12 cellular contexts compared by ENCODE assay signal in the genomic region with DNA sequence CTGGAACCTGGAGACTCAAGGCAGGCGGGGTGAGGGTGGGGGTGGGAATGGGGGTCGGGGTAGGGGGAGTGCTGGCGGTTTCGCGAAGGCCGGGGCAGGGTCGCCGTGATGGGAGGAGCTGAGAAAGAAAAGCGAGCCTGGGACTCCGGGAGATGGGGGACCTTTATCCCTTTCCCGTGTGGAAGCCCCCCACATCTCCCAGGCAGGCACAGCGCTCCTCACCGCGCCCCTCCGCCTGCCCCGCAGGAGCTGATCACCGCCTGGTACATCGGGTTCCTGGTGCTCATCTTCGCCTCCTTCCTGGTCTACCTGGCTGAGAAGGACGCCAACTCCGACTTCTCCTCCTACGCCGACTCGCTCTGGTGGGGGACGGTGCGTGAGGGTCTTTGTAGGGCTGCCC. TPM values are rescaled to one million over a fixed set of nuclear protein-coding genes. Genes with fewer than 3 reads are reported as not detected.
DNase-seq lines count a peak whose midpoint lies in the region; ATAC-seq, FAIRE-seq and TF ChIP-seq lines count a peak whose summit lies in the region.
"Had no signal": no experiment of that assay in that cellular context is flagged by ENCODE, and none has a peak within 500 bp of the region (broad histone marks: within the 10 kb centered on the region; RNA-seq: fewer than 3 reads in every experiment).

No MANE protein-coding gene starts in this region.

- H3K4me3 ChIP-seq in OCI-LY1 (ENCODE audit: low read depth, low read length, poor library complexity, severe bottlenecking) (no peak overlapping the region), H1 (ENCODE audit: extremely low read depth in 1 of 4, insufficient read depth in 2 of 4, low read depth in 3 of 4, low read length in 4 of 4) (peak overlapping the region; percentile 19 to 76 (median 63); a peak in 6 of 8 replicates), osteoblast (ENCODE audit: insufficient read depth, low read length) (no peak overlapping the region)

- H3K79me2 ChIP-seq in OCI-LY1 (ENCODE audit: insufficient read depth, low read length) = no peaks in the 10 kb centered on the region
- no peaks in the 10 kb centered on the region for H3K79me2 ChIP-seq in H1 (ENCODE audit: control insufficient read depth in 1 of 2, insufficient read depth in 2 of 2, low read length in 2 of 2)
- no peaks in the 10 kb centered on the region for H3K79me2 ChIP-seq in osteoblast (ENCODE audit: insufficient read depth, low read length)

- no peak overlapping the region; the same call in 1 of the 2 replicates for H3K18ac ChIP-seq in H1 (ENCODE audit: extremely low read depth, low read length)

- H2BK20ac ChIP-seq in H1 (ENCODE audit: low read length) = no peak overlapping the region

- POLR2A ChIA-PET in H1 (lab: Charles Lee; ENCODE audit: partially characterized antibody) = interaction anchor here (1.3 kb wide), 2 partner anchors 9 to 43 kb away, joined by 4 to 5 read pairs; a partner anchor contains a TSS

- H3K9me3 ChIP-seq in OCI-LY1 (ENCODE audit: low read length) (no peaks in the 10 kb centered on the region), H1 (ENCODE audit: insufficient read depth in 2 of 2, low read depth in 1 of 2, low read length in 1 of 2) (no peaks in the 10 kb centered on the region), osteoblast (ENCODE audit: low read depth, low read length) (no peaks in the 10 kb centered on the region)
- H3K9me3 ChIP-seq: neutrophil, tibial nerve had no signal

- no peak for ATAC-seq in GM21619 (IDR thresholded peaks at IDR 0.05; ENCODE audit: unreplicated experiment)

- peak overlapping the region; percentile 80; the same call in 1 of the 2 replicates for H2BK12ac ChIP-seq in H1 (ENCODE audit: low read depth, low read length)

- no peak overlapping the region for H2BK120ac ChIP-seq in H1 (replicated peaks; ENCODE audit: low read depth, low read length)

- H3K4me1 ChIP-seq in OCI-LY1 (ENCODE audit: insufficient read depth, low read length, severe bottlenecking) = no peaks in the 10 kb centered on the region
- H3K4me1 ChIP-seq in H1 (replicated peaks in 1 of 4; ENCODE audit: control insufficient read depth in 3 of 4, insufficient read depth in 4 of 4, low read length in 3 of 4) = peaks cover 0 to 8% (median 5%) of the 10 kb centered on the region in 4 experiments; a peak in 5 of 7 replicates
- no peaks in the 10 kb centered on the region for H3K4me1 ChIP-seq in osteoblast (ENCODE audit: insufficient read depth, low read length)

- no peak overlapping the region for H3K9ac ChIP-seq in OCI-LY1 (ENCODE audit: low read length)
- H3K9ac ChIP-seq in H1 (replicated peaks in 1 of 4; ENCODE audit: extremely low read depth in 1 of 4, low read depth in 3 of 4, low read length in 3 of 4) = peak overlapping the region in 1 of 4 experiments; percentile 12; a peak in 1 of 7 replicates

- H3K36me3 Mint-ChIP-seq in T-helper 2 cell treated with Interferon-gamma antibody and Interleukin-4, amounts not matched to agents 5 μg/mL and 100 μg/mL, for 36 hours (ENCODE audit: low read depth) = no peaks in the 10 kb centered on the region
- no peaks in the 10 kb centered on the region for H3K36me3 Mint-ChIP-seq in endothelial cell (ENCODE audit: low read depth, unreplicated experiment)

- no peak overlapping the region; the same call in 1 of the 2 replicates for H4K8ac ChIP-seq in H1 (ENCODE audit: extremely low read depth, insufficient read depth, low read length)

- H3K4me2 ChIP-seq in OCI-LY1 (ENCODE audit: low read length) = peak overlapping the region; percentile 63; the same call in 1 of the 2 replicates
- peak overlapping the region; percentile 80 to 92 for H3K4me2 ChIP-seq in H1 (ENCODE audit: insufficient read depth in 1 of 2, low read depth in 2 of 2, low read length in 2 of 2)
- no peak overlapping the region for H3K4me2 ChIP-seq in osteoblast (ENCODE audit: insufficient read depth, low read length)

- no peak for FAIRE-seq in H1 (lab: Jason Lieb, UNC)

- no peak for TF ChIP-seq POLR2A in H1 (IDR thresholded peaks at IDR 0.05; ENCODE audit: control extremely low read depth in 1 of 2, low read depth in 2 of 2, low read length in 2 of 2)

- H3K27me3 ChIP-seq in OCI-LY1 (ENCODE audit: insufficient read depth, low read length) (0 out of 2 replicates have a peak, but pooled peaks cover 4% of the 10 kb centered on the region), H1 (replicated peaks in 1 of 4; ENCODE audit: control insufficient read depth in 3 of 4, extremely low read depth in 1 of 4, insufficient read depth in 3 of 4, low read length in 3 of 4) (peaks cover 0 to 5% (median 2%) of the 10 kb centered on the region in 4 experiments; a peak in 3 of 7 replicates), osteoblast (ENCODE audit: insufficient read depth, low read length) (peaks cover 16% of the 10 kb centered on the region)

- no peaks in the 10 kb centered on the region for H3K9me2 ChIP-seq in OCI-LY1 (ENCODE audit: low read depth, low read length)

- no peak overlapping the region; the same call in 1 of the 2 replicates for H2BK15ac ChIP-seq in H1 (ENCODE audit: low read length)

- peak overlapping the region; percentile 94 for H4K91ac ChIP-seq in H1 (replicated peaks; ENCODE audit: insufficient read length, low read length)

- H3K79me1 ChIP-seq in H1 (ENCODE audit: low read depth, low read length) = no peaks in the 10 kb centered on the region

- H3K27me3 Mint-ChIP-seq in T-helper 2 cell treated with Interferon-gamma antibody and Interleukin-4, amounts not matched to agents 5 μg/mL and 100 μg/mL, for 36 hours (ENCODE audit: low read depth) = peaks cover 8% of the 10 kb centered on the region
- peaks cover 6% of the 10 kb centered on the region for H3K27me3 Mint-ChIP-seq in endothelial cell (ENCODE audit: unreplicated experiment)

- H2AFZ ChIP-seq in OCI-LY1 (ENCODE audit: low read length) (no peak overlapping the region), H1 (ENCODE audit: low read length) (no peak overlapping the region), osteoblast (ENCODE audit: low read length) (no peak overlapping the region)

- peak overlapping the region; percentile 26 for H3K27ac Mint-ChIP-seq in T-helper 2 cell treated with Interferon-gamma antibody and Interleukin-4, amounts not matched to agents 5 μg/mL and 100 μg/mL, for 36 hours
- H3K27ac Mint-ChIP-seq in endothelial cell (ENCODE audit: unreplicated experiment) = no peak overlapping the region

- H3K36me3 ChIP-seq in OCI-LY1 (ENCODE audit: insufficient read depth, low read length) = no peaks in the 10 kb centered on the region
- no peaks in the 10 kb centered on the region for H3K36me3 ChIP-seq in H1 (ENCODE audit: control insufficient read depth in 2 of 4, insufficient read depth in 4 of 4, low read length in 3 of 4)
- no peaks in the 10 kb centered on the region for H3K36me3 ChIP-seq in osteoblast (ENCODE audit: insufficient read depth, low read length)
- H3K36me3 ChIP-seq: neutrophil, tibial nerve had no signal

- no peak overlapping the region for H4K5ac ChIP-seq in H1 (ENCODE audit: insufficient read length, low read depth, low read length)

- WGBS in H1 (ENCODE audit: extremely low coverage in 1 of 2, insufficient coverage in 1 of 2, insufficient read length in 1 of 2, insufficient replicate concordance in 2 of 2, low coverage in 1 of 2, low lambda C conversion rate in 2 of 2, missing lambda C conversion rate in 1 of 2), 2 experiments = 53% methylated on average over 11 of the region's 26 CpGs; no CpG with 5 or more reads in 1 of the 2 experiments

- H3K23ac ChIP-seq in H1 (ENCODE audit: insufficient read length) = no peak overlapping the region

- H3K14ac ChIP-seq in H1 (ENCODE audit: insufficient read length) = no peak overlapping the region

- peaks cover 7% of the 10 kb centered on the region; the same call in 1 of the 2 replicates for H3K23me2 ChIP-seq in H1 (ENCODE audit: low read depth, low read length)

- TF ChIP-seq RAD21 in H1 (IDR thresholded peaks at IDR 0.05 in 1 of 2, conservative IDR thresholded peaks at IDR 0.05 in 1 of 2; ENCODE audit: low read depth in 2 of 2, low read length in 2 of 2) = no peak

- DNase-seq in T-helper 2 cell treated with Interferon-gamma antibody and Interleukin-4, amounts not matched to agents 5 μg/mL and 100 μg/mL, for 36 hours (ENCODE audit: low spot score) = no peak
- DNase-seq in T-helper 2 cell (no peak), H1 (ENCODE audit: low read depth in 1 of 2, low spot score in 2 of 2) (no peak), osteoblast (ENCODE audit: insufficient read length, low spot score, missing footprints) (peak; percentile 36), endothelial cell (ENCODE audit: low spot score) (no peak), inferior parietal cortex (ENCODE audit: extremely low spot score) (no peak)
- DNase-seq: 8988T, DMS 273 treated with DMSO at 0.1 percent for 48 hours had no signal

- no peak for TF ChIP-seq EP300 in H1 (IDR thresholded peaks at IDR 0.05; ENCODE audit: borderline replicate concordance in 1 of 2, low read depth in 2 of 2, low read length in 2 of 2)

- H3K27ac ChIP-seq in OCI-LY1 (ENCODE audit: low read depth, low read length, poor library complexity, severe bottlenecking) (no peak overlapping the region), H1 (ENCODE audit: low read depth, low read length) (no peak overlapping the region), osteoblast (ENCODE audit: low read depth, low read length) (no peak overlapping the region)
- H3K27ac ChIP-seq: neutrophil, tibial nerve had no signal

- H3K4me3 Mint-ChIP-seq in T-helper 2 cell treated with Interferon-gamma antibody and Interleukin-4, amounts not matched to agents 5 μg/mL and 100 μg/mL, for 36 hours = peak overlapping the region; percentile 21
- no peak overlapping the region for H3K4me3 Mint-ChIP-seq in endothelial cell (ENCODE audit: unreplicated experiment)

- H3K4ac ChIP-seq in H1 (replicated peaks; ENCODE audit: insufficient read length, low read depth, low read length) = no peak overlapping the region

- no peak overlapping the region for H3K56ac ChIP-seq in H1 (replicated peaks; ENCODE audit: insufficient read length, low read depth, low read length)

- TF ChIP-seq CTCF in OCI-LY1 (IDR thresholded peaks at IDR 0.05; ENCODE audit: low read length) (no peak), H1 (IDR thresholded peaks at IDR 0.05; ENCODE audit: control extremely low read depth in 1 of 3, insufficient read depth in 1 of 3, low read depth in 1 of 3, low read length in 3 of 3) (no peak), osteoblast (IDR thresholded peaks at IDR 0.05; ENCODE audit: extremely low read depth, low read depth, low read length) (no peak), endothelial cell (IDR thresholded peaks at IDR 0.05; ENCODE audit: unreplicated experiment) (no peak)

- peak overlapping the region; percentile 82; the same call in 1 of the 2 replicates for H2AK5ac ChIP-seq in H1 (ENCODE audit: low read depth, low read length)

- H3K9me3 Mint-ChIP-seq in T-helper 2 cell treated with Interferon-gamma antibody and Interleukin-4, amounts not matched to agents 5 μg/mL and 100 μg/mL, for 36 hours = no peaks in the 10 kb centered on the region
- no peaks in the 10 kb centered on the region for H3K9me3 Mint-ChIP-seq in endothelial cell (ENCODE audit: unreplicated experiment)

- H3F3A ChIP-seq in OCI-LY1 (ENCODE audit: insufficient read depth, low read length) = no peaks in the 10 kb centered on the region

- CTCF ChIA-PET in H1 (lab: Charles Lee; ENCODE audit: partially characterized antibody) = interaction anchor here (0.6 to 5.7 kb wide), 8 partner anchors 8 to 150 kb away, joined by 3 to 36 read pairs (median 3); no protein-coding TSS in a partner anchor

- 0 out of 2 replicates have a peak overlapping the region, but pooled peaks have one; percentile 35 for H2BK5ac ChIP-seq in H1 (ENCODE audit: low read depth, low read length)

- H4K20me1 ChIP-seq in OCI-LY1 (ENCODE audit: insufficient read depth, low read length) = no peaks in the 10 kb centered on the region
- H4K20me1 ChIP-seq in H1 (replicated peaks in 1 of 2; ENCODE audit: control insufficient read depth in 1 of 2, insufficient read depth in 2 of 2, low read length in 2 of 2) = no peaks in the 10 kb centered on the region
- H4K20me1 ChIP-seq in osteoblast (ENCODE audit: insufficient read depth, low read length) = no peaks in the 10 kb centered on the region

- H3K4me1 Mint-ChIP-seq in T-helper 2 cell treated with Interferon-gamma antibody and Interleukin-4, amounts not matched to agents 5 μg/mL and 100 μg/mL, for 36 hours (ENCODE audit: low read depth) = peaks cover 12% of the 10 kb centered on the region
- H3K4me1 Mint-ChIP-seq in endothelial cell (ENCODE audit: unreplicated experiment) = peaks cover 5% of the 10 kb centered on the region

RNA-seq across cellular contexts. Expression of a gene that starts 35.5 kb away (rescaled TPM):
- total RNA-seq in H1 (2021; fragmentation: NEBNext Ultra II Directional; extraction: Animal tissue kit (Norgen Biotek cat#: 25700)) = 3.5 and 3.9 TPM in 2 replicates
- 2.2 and 4.0 TPM in 2 replicates for polyA plus RNA-seq in H1 (2011; rRNA removed)
- 1.9 TPM for polyA plus RNA-seq in H1 (2011; cell fraction: cytosol; rRNA removed)
- 7.6 TPM for polyA plus RNA-seq in H1 (2011; cell fraction: nucleus; rRNA removed)
- 3.0 to 5.7 TPM (median 4.7 TPM) in 4 replicates for polyA plus RNA-seq in H1 (2012, experiment 1 of 2)
- polyA plus RNA-seq in H1 (2012, experiment 2 of 2) = 3.1 TPM
- 2.7 TPM for polyA plus RNA-seq in H1 (2013, experiment 1 of 2)
- polyA plus RNA-seq in H1 (2013, experiment 2 of 2) = 2.5 TPM
- 1.2 and 1.3 TPM in 2 replicates for polyA minus RNA-seq in H1 (2011; rRNA and poly(A)+ RNA removed)
- 2.1 TPM for polyA minus RNA-seq in H1 (2011; cell fraction: cytosol; rRNA and poly(A)+ RNA removed)
- polyA minus RNA-seq in H1 (2011; cell fraction: nucleus; rRNA and poly(A)+ RNA removed) = 2.5 TPM
- not detected in 2 replicates for total RNA-seq in osteoblast
- total RNA-seq in endothelial cell (ENCODE audit: unreplicated experiment) = 1.5 TPM

RNA-seq across cellular contexts. Expression of a gene that starts 43.1 kb away (rescaled TPM):
- total RNA-seq in H1 (2021; fragmentation: NEBNext Ultra II Directional; extraction: Animal tissue kit (Norgen Biotek cat#: 25700)) = 16.0 and 16.3 TPM in 2 replicates
- 5.4 and 11.1 TPM in 2 replicates for polyA plus RNA-seq in H1 (2011; rRNA removed)
- 4.6 TPM for polyA plus RNA-seq in H1 (2011; cell fraction: cytosol; rRNA removed)
- 8.9 TPM for polyA plus RNA-seq in H1 (2011; cell fraction: nucleus; rRNA removed)
- 5.5 to 10.2 TPM (median 9.5 TPM) in 4 replicates for polyA plus RNA-seq in H1 (2012, experiment 1 of 2)
- 3.8 TPM for polyA plus RNA-seq in H1 (2012, experiment 2 of 2)
- polyA plus RNA-seq in H1 (2013, experiment 1 of 2) = 15.6 TPM
- 16.1 TPM for polyA plus RNA-seq in H1 (2013, experiment 2 of 2)
- polyA minus RNA-seq in H1 (2011; rRNA and poly(A)+ RNA removed) = 0.22 and 0.63 TPM in 2 replicates
- 5.8 TPM for polyA minus RNA-seq in H1 (2011; cell fraction: cytosol; rRNA and poly(A)+ RNA removed)
- 12.1 TPM for polyA minus RNA-seq in H1 (2011; cell fraction: nucleus; rRNA and poly(A)+ RNA removed)
- total RNA-seq in osteoblast (1.2 and 3.3 TPM in 2 replicates), endothelial cell (ENCODE audit: unreplicated experiment) (3.6 TPM)

Comparison
In these comparisons a context has a peak if more than half of its experiments do, and no peak if none do; other contexts are left out.
1. H3K4me3 ChIP-seq: peak in H1 (4 of 4); none in OCI-LY1 (single experiment) and osteoblast (single experiment).